In the genomic region with DNA sequence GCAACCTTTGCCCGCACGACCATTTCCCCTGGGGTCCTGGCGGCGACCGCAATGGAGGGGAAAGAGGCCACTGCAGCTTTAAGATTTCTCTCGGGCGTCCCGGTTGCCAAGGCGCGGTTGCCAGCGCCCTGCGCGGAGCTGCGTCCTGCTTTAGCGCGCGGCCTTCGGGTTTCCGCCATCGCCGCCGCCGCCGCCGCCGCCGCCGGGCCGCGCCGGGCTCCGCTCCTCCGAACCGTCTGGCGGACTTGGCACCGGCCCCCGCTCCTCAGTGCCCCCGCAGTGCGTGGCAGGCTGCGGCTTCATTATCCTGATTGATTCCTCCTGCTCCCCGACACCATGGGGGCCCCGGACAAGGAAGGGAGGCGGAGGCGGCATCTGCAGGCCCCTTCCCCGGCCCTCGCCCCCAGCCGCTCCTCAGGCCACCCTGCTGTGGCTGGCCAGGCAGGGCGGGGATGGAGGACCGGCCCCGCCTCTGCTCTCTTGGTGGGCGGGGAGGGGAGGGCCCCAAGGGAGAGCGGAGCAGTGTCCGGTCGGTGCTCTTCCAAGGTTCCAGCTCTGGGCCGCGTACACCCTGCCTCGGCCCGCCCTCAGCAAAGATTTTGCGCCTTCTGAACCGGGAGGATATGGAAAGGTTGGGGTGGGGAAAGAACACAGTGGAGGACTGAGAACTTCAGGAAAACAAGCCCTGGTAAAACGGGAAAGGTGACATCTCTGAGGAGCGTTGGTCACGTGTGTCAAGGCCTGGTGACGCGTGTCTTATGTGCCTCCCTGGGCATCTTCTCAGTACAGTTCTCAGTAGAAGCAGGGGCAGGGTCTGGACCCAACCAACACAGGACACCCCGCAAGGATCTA, we compare ENCODE assay signal across 1 cellular context.
A peak's percentile ranks its signal among the peaks of the same experiment; 100 is the strongest.
TF ChIP-seq lines count a peak whose summit lies in the region.

No MANE protein-coding gene starts in this region.

TF ChIP-seq in K562, 482 proteins besides CTCF, POLR2A, EP300 and RAD21 (continued from another document):
- TF ChIP-seq ATF4 (CRISPR knock-in tag; IDR thresholded peaks at IDR 0.05), result no peak
- no peak for TF ChIP-seq ZNF354B (CRISPR knock-in tag; IDR thresholded peaks at IDR 0.05)
- no peak for TF ChIP-seq LEF1 (IDR thresholded peaks at IDR 0.05)
- peak; percentile 25; the same call in 1 of the 2 replicates for TF ChIP-seq ZBTB7A (IDR thresholded peaks at IDR 0.05; ENCODE audit: borderline replicate concordance, control insufficient read depth, low read depth, low read length)
- TF ChIP-seq ATF1 (CRISPR knock-in tag; IDR thresholded peaks at IDR 0.05), result no peak
- 0 out of 2 replicates have a peak, but pooled peaks have one; percentile 16 for TF ChIP-seq ATF1 (tag; IDR thresholded peaks at IDR 0.05)
- peak; percentile 74 for TF ChIP-seq RAD51 (IDR thresholded peaks at IDR 0.05; ENCODE audit: borderline replicate concordance, low read depth)
- peak; percentile 74 for TF ChIP-seq USF1 (CRISPR knock-in tag; IDR thresholded peaks at IDR 0.05)
- peak; percentile 12 for TF ChIP-seq RBM22 (IDR thresholded peaks at IDR 0.05; ENCODE audit: low read depth, low read length, poor library complexity, severe bottlenecking)
- TF ChIP-seq RBFOX2 (IDR thresholded peaks at IDR 0.05; ENCODE audit: low read depth, low read length), result 0 out of 2 replicates have a peak, but pooled peaks have one; percentile 12
- peak; percentile 39 for TF ChIP-seq RFX1 (IDR thresholded peaks at IDR 0.05)
- TF ChIP-seq, protein P1, sequence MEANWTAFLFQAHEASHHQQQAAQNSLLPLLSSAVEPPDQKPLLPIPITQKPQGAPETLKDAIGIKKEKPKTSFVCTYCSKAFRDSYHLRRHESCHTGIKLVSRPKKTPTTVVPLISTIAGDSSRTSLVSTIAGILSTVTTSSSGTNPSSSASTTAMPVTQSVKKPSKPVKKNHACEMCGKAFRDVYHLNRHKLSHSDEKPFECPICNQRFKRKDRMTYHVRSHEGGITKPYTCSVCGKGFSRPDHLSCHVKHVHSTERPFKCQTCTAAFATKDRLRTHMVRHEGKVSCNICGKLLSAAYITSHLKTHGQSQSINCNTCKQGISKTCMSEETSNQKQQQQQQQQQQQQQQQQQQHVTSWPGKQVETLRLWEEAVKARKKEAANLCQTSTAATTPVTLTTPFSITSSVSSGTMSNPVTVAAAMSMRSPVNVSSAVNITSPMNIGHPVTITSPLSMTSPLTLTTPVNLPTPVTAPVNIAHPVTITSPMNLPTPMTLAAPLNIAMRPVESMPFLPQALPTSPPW (CRISPR knock-in tag; IDR thresholded peaks at IDR 0.05), result peak; percentile 49
- TF ChIP-seq, protein P2, sequence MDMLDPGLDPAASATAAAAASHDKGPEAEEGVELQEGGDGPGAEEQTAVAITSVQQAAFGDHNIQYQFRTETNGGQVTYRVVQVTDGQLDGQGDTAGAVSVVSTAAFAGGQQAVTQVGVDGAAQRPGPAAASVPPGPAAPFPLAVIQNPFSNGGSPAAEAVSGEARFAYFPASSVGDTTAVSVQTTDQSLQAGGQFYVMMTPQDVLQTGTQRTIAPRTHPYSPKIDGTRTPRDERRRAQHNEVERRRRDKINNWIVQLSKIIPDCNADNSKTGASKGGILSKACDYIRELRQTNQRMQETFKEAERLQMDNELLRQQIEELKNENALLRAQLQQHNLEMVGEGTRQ (CRISPR knock-in tag; IDR thresholded peaks at IDR 0.05), result peak; percentile 64
